8 cellular contexts compared by ENCODE assay signal in the genomic region with DNA sequence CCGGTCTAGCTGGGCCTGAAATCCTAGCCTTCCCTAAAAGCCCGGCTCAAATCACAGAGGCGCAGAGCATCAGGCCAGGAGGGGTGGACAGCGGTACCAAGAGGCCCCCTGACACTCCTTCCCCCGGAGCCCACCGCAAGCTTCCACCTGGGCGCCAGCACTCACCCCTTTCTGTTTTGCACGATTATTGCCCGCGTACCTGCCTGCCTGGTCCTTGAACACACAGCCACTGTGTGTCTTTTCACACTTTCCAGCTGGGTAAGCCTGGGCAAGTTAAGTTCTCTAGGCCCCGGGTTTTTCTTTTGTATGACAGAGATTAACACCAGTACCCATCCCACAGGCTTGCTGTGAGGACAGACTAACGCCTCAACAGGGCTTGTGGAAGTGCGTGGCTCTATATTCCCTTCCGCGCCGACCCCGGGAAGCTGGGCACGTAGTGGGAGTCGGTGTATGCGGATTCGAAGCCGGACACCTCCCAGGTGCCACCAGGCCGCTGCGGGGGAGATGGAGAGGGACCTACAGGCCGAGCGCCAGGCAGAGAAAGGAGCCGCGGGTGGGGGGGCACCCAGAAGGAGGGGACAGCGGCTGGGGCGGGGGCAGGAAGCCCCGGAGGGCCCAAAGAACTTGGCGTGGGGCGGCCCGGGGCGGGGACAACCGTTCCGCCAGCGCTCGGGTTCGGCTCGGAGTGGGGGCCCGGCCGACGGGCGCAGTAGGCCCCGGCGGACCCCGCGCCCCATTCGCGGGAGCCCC. TPM values are rescaled to one million over a fixed set of nuclear protein-coding genes. Genes with fewer than 3 reads are reported as not detected.
DNase-seq lines count a peak whose midpoint lies in the region; ATAC-seq lines count a peak whose summit lies in the region.

No MANE protein-coding gene starts in this region.

- H4K5ac ChIP-seq in mesendoderm (ENCODE audit: low read length): no peak overlapping the region

- H3K23ac ChIP-seq in mesendoderm (ENCODE audit: low read length): peak overlapping the region; percentile 89

- H3K56ac ChIP-seq in mesendoderm (ENCODE audit: low read length): peak overlapping the region; percentile 66

- peak overlapping the region; percentile 23 for H3K4me2 ChIP-seq in mesendoderm (ENCODE audit: low read length)

- H2BK120ac ChIP-seq in mesendoderm (ENCODE audit: low read depth, low read length): peak overlapping the region; percentile 69

- H3K79me2 ChIP-seq in mesendoderm (ENCODE audit: control insufficient read depth, insufficient read depth, low read length): peaks cover 5% of the 10 kb centered on the region

- H3K9me3 ChIP-seq in ectodermal cell (ENCODE audit: control insufficient read depth, low read length): no peaks in the 10 kb centered on the region

- no peak overlapping the region for H2BK15ac ChIP-seq in mesendoderm (replicated peaks; ENCODE audit: low read depth)

- peaks cover 11% of the 10 kb centered on the region for H3K79me1 ChIP-seq in mesendoderm (ENCODE audit: low read length)

- H3K36me3 ChIP-seq in ectodermal cell (ENCODE audit: control insufficient read depth, insufficient read depth, low read length) (peaks cover 7% of the 10 kb centered on the region), mesendoderm (ENCODE audit: control insufficient read depth, insufficient read depth, low read length) (peaks cover 4% of the 10 kb centered on the region)

- H3K4me3 ChIP-seq in ectodermal cell (ENCODE audit: insufficient read depth, low read depth, low read length) (peak overlapping the region; percentile 67), mesendoderm (ENCODE audit: low read length) (peak overlapping the region; percentile 23)

- H3K18ac ChIP-seq in mesendoderm (ENCODE audit: low read length): peak overlapping the region; percentile 97

- H2BK5ac ChIP-seq in mesendoderm (ENCODE audit: low read length): no peak overlapping the region

- peak overlapping the region; percentile 63 for H3K9ac ChIP-seq in mesendoderm (ENCODE audit: low read length)

- DNase-seq in Daoy (ENCODE audit: low read depth) (peak; percentile 60), KBM-7 (peak; percentile 41), mesendoderm (peak; percentile 31), NCI-H446 (lab: John Stamatoyannopoulos, UW) (no peak)
- peak; percentile 24 to 27 for DNase-seq in activated CD4-positive, alpha-beta T cell treated with anti-CD3 and anti-CD28 coated beads, Interleukin-2, amount 50 U/mL, for 24 hours (ENCODE audit: low read depth in 1 of 2, low spot score in 1 of 2)
- DNase-seq in stimulated activated CD8-positive, alpha-beta memory T cell treated with anti-CD3 and anti-CD28 coated beads, Interleukin-7, amount 100 ng/mL, for 4 hours (ENCODE audit: low read depth in 2 of 2): peak; percentile 10 to 60

- 6 to 8% methylated on average over 51 of the region's 51 CpGs for WGBS in ectodermal cell, 2 experiments
- WGBS in mesendoderm (ENCODE audit: extremely low coverage, insufficient coverage, low lambda C conversion rate): no CpG with 5 or more reads among the region's 51 CpGs

- no peak overlapping the region for H3K27ac ChIP-seq in ectodermal cell (ENCODE audit: insufficient read depth, low read depth, low read length, poor library complexity, severe bottlenecking)
- no peak overlapping the region for H3K27ac ChIP-seq in mesendoderm (ENCODE audit: low read depth, low read length)

- no peak overlapping the region for H4K8ac ChIP-seq in mesendoderm (ENCODE audit: low read depth, low read length)

- H3K27me3 ChIP-seq in ectodermal cell (ENCODE audit: control insufficient read depth, insufficient read depth, low read length, poor library complexity, severe bottlenecking) (peaks cover 31% of the 10 kb centered on the region), mesendoderm (ENCODE audit: insufficient read depth, low read length, poor library complexity) (no peaks in the 10 kb centered on the region)

- peak; percentile 26 for ATAC-seq in GM21619 (IDR thresholded peaks at IDR 0.05; ENCODE audit: unreplicated experiment)

- in situ Hi-C loops in KBM-7 (cut with MboI; ENCODE audit: low pct_unique_long_range_greater_than_20kb, low sequenced_read_pairs): no loop called here

- H3K4me1 ChIP-seq in ectodermal cell (ENCODE audit: control insufficient read depth, insufficient read depth, low read length) (peaks cover 8% of the 10 kb centered on the region), mesendoderm (ENCODE audit: control insufficient read depth, low read depth, low read length) (peaks cover 2% of the 10 kb centered on the region)

- peak overlapping the region; percentile 97 for H3K4ac ChIP-seq in mesendoderm (ENCODE audit: low read depth, low read length)

- no peak overlapping the region for H2AK5ac ChIP-seq in mesendoderm (ENCODE audit: low read length)

RNA-seq across cellular contexts. Expression of gene ZNF746, which starts 0.8 kb away (rescaled TPM):
- total RNA-seq in Daoy (2014; rRNA removed; shearing (Covaris generic)): 20.7 and 23.7 TPM in 2 replicates
- 20.1 TPM for polyA plus RNA-seq in ectodermal cell (2013, experiment 1 of 4)
- 18.8 TPM for polyA plus RNA-seq in ectodermal cell (2013, experiment 2 of 4)
- 15.5 TPM for polyA plus RNA-seq in ectodermal cell (2013, experiment 3 of 4)
- polyA plus RNA-seq in ectodermal cell (2013, experiment 4 of 4): 18.2 TPM
- polyA plus RNA-seq in mesendoderm (2013, experiment 1 of 2): 8.7 TPM
- polyA plus RNA-seq in mesendoderm (2013, experiment 2 of 2): 8.9 TPM

RNA-seq across cellular contexts. Expression of gene ZNF777, which starts 36.0 kb away (rescaled TPM):
- total RNA-seq in Daoy (2014; rRNA removed; shearing (Covaris generic)): 8.2 and 11.4 TPM in 2 replicates
- 20.7 TPM for polyA plus RNA-seq in ectodermal cell (2013, experiment 1 of 4)
- polyA plus RNA-seq in ectodermal cell (2013, experiment 2 of 4): 22.2 TPM
- polyA plus RNA-seq in ectodermal cell (2013, experiment 3 of 4): 15.9 TPM
- polyA plus RNA-seq in ectodermal cell (2013, experiment 4 of 4): 17.9 TPM
- 7.6 TPM for polyA plus RNA-seq in mesendoderm (2013, experiment 1 of 2)
- polyA plus RNA-seq in mesendoderm (2013, experiment 2 of 2): 7.8 TPM

Comparison
In these comparisons a context has a peak if more than half of its experiments do, and no peak if none do; other contexts are left out.
1. DNase-seq: peak in Daoy (single experiment), KBM-7 (single experiment), activated CD4-positive, alpha-beta T cell treated with anti-CD3 and anti-CD28 coated beads, Interleukin-2, amount 50 U/mL, for 24 hours (2 of 2), mesendoderm (single experiment) and stimulated activated CD8-positive, alpha-beta memory T cell treated with anti-CD3 and anti-CD28 coated beads, Interleukin-7, amount 100 ng/mL, for 4 hours (2 of 2); none in NCI-H446 (0 of 2).